ENCODE assay signal across 1 cellular context in genomic region chr2:3460831-3461544, GRCh38.
TF ChIP-seq lines count a peak whose summit lies in the region.

No MANE protein-coding gene starts in this region.

TF ChIP-seq in H1, 55 proteins besides CTCF, POLR2A, EP300 and RAD21:
- no peak for TF ChIP-seq JUND (IDR thresholded peaks at IDR 0.05; ENCODE audit: low read length)
- no peak for TF ChIP-seq SIRT6 (IDR thresholded peaks at IDR 0.05; ENCODE audit: low read length)
- no peak for TF ChIP-seq KDM5A (IDR thresholded peaks at IDR 0.05; ENCODE audit: low read length)
TF ChIP-seq in H1: peak in this region for 0.
